In genomic region chr4:156946508-156947197, GRCh38 we compare ENCODE assay signal across 11 cellular contexts. TPM values are rescaled to one million over a fixed set of nuclear protein-coding genes. Genes with fewer than 3 reads are reported as not detected.
A peak's percentile ranks its signal among the peaks of the same experiment; 100 is the strongest.
DNase-seq lines count a peak whose midpoint lies in the region; ATAC-seq, FAIRE-seq and TF ChIP-seq lines count a peak whose summit lies in the region.
"Had no signal": no experiment of that assay in that cellular context is flagged by ENCODE, and none has a peak within 500 bp of the region (broad histone marks: within the 10 kb centered on the region; RNA-seq: fewer than 3 reads in every experiment).

No MANE protein-coding gene starts in this region.

- TF ChIP-seq EP300 in stomach (IDR thresholded peaks at IDR 0.05): no peak

- WGBS in heart left ventricle, 4 donors: 32 to 49% (median 43%) methylated on average over 5 of the region's 5 CpGs
- WGBS in stomach, 5 donors: 29 to 56% (median 40%) methylated on average over 5 of the region's 5 CpGs

- H3K4me3 Mint-ChIP-seq in effector memory CD8-positive, alpha-beta T cell: no peak overlapping the region
- H3K4me3 Mint-ChIP-seq: activated naive CD8-positive, alpha-beta T cell had no signal

- peaks cover 0 to 95% (median 44%) of the 10 kb centered on the region in 12 donors for H3K4me1 ChIP-seq in heart left ventricle
- H3K4me1 ChIP-seq in stomach: peaks cover 30 to 95% (median 64%) of the 10 kb centered on the region in 4 donors

- H3K27ac Mint-ChIP-seq in effector memory CD8-positive, alpha-beta T cell: no peak overlapping the region
- H3K27ac Mint-ChIP-seq: activated naive CD8-positive, alpha-beta T cell had no signal

- no peaks in the 10 kb centered on the region for H3K36me3 ChIP-seq in heart left ventricle
- no peaks in the 10 kb centered on the region for H3K36me3 ChIP-seq in stomach

- H3K4me3 ChIP-seq in heart left ventricle: no peak overlapping the region
- H3K4me3 ChIP-seq in stomach: no peak overlapping the region
- H3K4me3 ChIP-seq: skin epidermis had no signal

- DNase-seq in H54 (ENCODE audit: insufficient read length, low spot score): no peak
- peak in 2 of 5 donors; percentile 13 to 42 for DNase-seq in heart left ventricle
- no peak for DNase-seq in stomach
- DNase-seq in effector memory CD8-positive, alpha-beta T cell: no peak
- no peak for DNase-seq in NCI-H2029 (lab: John Stamatoyannopoulos, UW)
- DNase-seq: NCI-H526 treated with DMSO at 0.1 percent for 48 hours had no signal

- no peak for TF ChIP-seq POLR2A in H54 (IDR thresholded peaks at IDR 0.05; ENCODE audit: low read depth, low read length)
- TF ChIP-seq POLR2A in heart left ventricle (IDR thresholded peaks at IDR 0.05): no peak
- no peak for TF ChIP-seq POLR2A in stomach (IDR thresholded peaks at IDR 0.05)

- H3K4me1 Mint-ChIP-seq in effector memory CD8-positive, alpha-beta T cell (ENCODE audit: low read depth in 2 of 2): no peaks in the 10 kb centered on the region

- no peaks in the 10 kb centered on the region for H3K27me3 Mint-ChIP-seq in effector memory CD8-positive, alpha-beta T cell
- H3K27me3 Mint-ChIP-seq: activated naive CD8-positive, alpha-beta T cell had no signal

- intact Hi-C loops in heart left ventricle (cut with DNase I) (loop anchor here in 1 of 10 donors (10.0 kb wide), 1 partner anchor 152 kb away; no protein-coding TSS in a partner anchor), stomach (cut with DNase I; ENCODE audit: low total_unique reads) (no loop called here)

- ATAC-seq in SK-N-SH treated with all-trans-retinoic acid at 6 μM for 48 hours (peak; percentile 65), heart left ventricle (peak; percentile 38 to 90 (median 83)), GM19395 (IDR thresholded peaks at IDR 0.05; ENCODE audit: unreplicated experiment) (no peak), HG02623 (IDR thresholded peaks at IDR 0.05; ENCODE audit: unreplicated experiment) (no peak)
- no peak for ATAC-seq in effector memory CD8-positive, alpha-beta T cell (replicated peaks)

- peak; percentile 96 for FAIRE-seq in H54 (lab: Jason Lieb, UNC)

- TF ChIP-seq CTCF in heart left ventricle (IDR thresholded peaks at IDR 0.05) (no peak), stomach (IDR thresholded peaks at IDR 0.05) (no peak)

- no peaks in the 10 kb centered on the region for H3K9me3 ChIP-seq in heart left ventricle
- H3K9me3 ChIP-seq in stomach: no peaks in the 10 kb centered on the region

- peaks cover 3% of the 10 kb centered on the region for H3K36me3 Mint-ChIP-seq in effector memory CD8-positive, alpha-beta T cell (ENCODE audit: insufficient read depth)
- H3K36me3 Mint-ChIP-seq: activated naive CD8-positive, alpha-beta T cell had no signal

- H3K27ac ChIP-seq in heart left ventricle: peak overlapping the region in 11 of 12 donors; percentile 37 to 75 (median 50)
- peak overlapping the region; percentile 30 to 78 (median 70) for H3K27ac ChIP-seq in stomach

- peaks cover 14% of the 10 kb centered on the region in 2 donors for H3K9me3 Mint-ChIP-seq in effector memory CD8-positive, alpha-beta T cell

- H3K27me3 ChIP-seq in heart left ventricle: no peaks in the 10 kb centered on the region
- no peaks in the 10 kb centered on the region for H3K27me3 ChIP-seq in stomach

TF ChIP-seq in SK-N-SH treated with all-trans-retinoic acid at 6 μM for 48 hours, 23 proteins besides CTCF, POLR2A, EP300 and RAD21:
- TF ChIP-seq TOX (CRISPR knock-in tag; IDR thresholded peaks at IDR 0.05; ENCODE audit: borderline replicate concordance) (peak; percentile 66; the same call in 1 of the 2 replicates), CSRNP3 (CRISPR knock-in tag; IDR thresholded peaks at IDR 0.05) (no peak), BACH2 (CRISPR knock-in tag; IDR thresholded peaks at IDR 0.05; ENCODE audit: borderline replicate concordance) (no peak), TSHZ2 (CRISPR knock-in tag; IDR thresholded peaks at IDR 0.05) (no peak)

RNA-seq across cellular contexts. Expression of gene PDGFC, which starts 24.9 kb away (rescaled TPM):
- total RNA-seq in heart left ventricle (10 to 100 TPM in 7 of 9 donors, 1 to 10 TPM in 2; 8.7 to 29.6 (median 17.3) TPM), stomach (10 to 100 TPM in 4 of 5 donors, 1 to 10 TPM in 1; 5.5 to 39.8 (median 14.7) TPM)
- polyA plus RNA-seq in heart left ventricle (1 to 10 TPM; 2.5 to 5.1 TPM), stomach (10 to 100 TPM in 1 of 3 donors, 1 to 10 TPM in 2; 4.9 to 10.8 (median 5.1) TPM)

Comparison
In these comparisons a context has a peak if more than half of its experiments do, and no peak if none do; other contexts are left out.
1. ATAC-seq: peak in SK-N-SH treated with all-trans-retinoic acid at 6 μM for 48 hours (single experiment) and heart left ventricle (4 of 4); none in effector memory CD8-positive, alpha-beta T cell (single experiment), GM19395 (single experiment) and HG02623 (single experiment).